ENCODE assay signal across 8 cellular contexts in the genomic region with DNA sequence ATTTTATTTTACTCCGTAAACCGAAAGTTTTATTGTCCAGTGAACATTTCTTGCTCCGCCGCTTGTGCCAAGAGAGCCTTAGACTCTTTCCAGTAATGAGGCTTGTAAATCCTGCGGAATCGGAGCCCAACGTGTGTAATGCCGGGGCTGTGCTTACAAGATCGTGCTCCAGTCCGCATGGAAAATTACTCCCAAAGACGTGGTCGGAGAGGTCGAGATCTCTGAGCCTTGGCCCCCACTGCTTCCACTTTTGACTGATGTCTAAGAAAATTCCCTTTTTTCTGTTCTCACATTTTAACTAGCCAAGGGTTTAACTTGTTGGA. TPM values are rescaled to one million over a fixed set of nuclear protein-coding genes. Genes with fewer than 3 reads are reported as not detected.
DNase-seq lines count a peak whose midpoint lies in the region; ATAC-seq and TF ChIP-seq lines count a peak whose summit lies in the region.

No MANE protein-coding gene starts in this region.

- H3K36me3 ChIP-seq in RWPE2 (ENCODE audit: low read depth): peaks cover 8% of the 10 kb centered on the region; the same call in 1 of the 2 replicates
- H3K36me3 ChIP-seq in parathyroid adenoma (ENCODE audit: control insufficient read depth, insufficient read depth, low read length): no peaks in the 10 kb centered on the region

- H3K27me3 ChIP-seq in RWPE2 (ENCODE audit: insufficient read depth, poor library complexity, severe bottlenecking) (no peaks in the 10 kb centered on the region), parathyroid adenoma (ENCODE audit: control insufficient read depth, insufficient read depth, low read length) (no peaks in the 10 kb centered on the region)

- no peak for ATAC-seq in RWPE2 (ENCODE audit: low read depth)
- no peak for ATAC-seq in HG03520 (IDR thresholded peaks at IDR 0.05; ENCODE audit: unreplicated experiment)

- peak overlapping the region; percentile 70 for H3K4me2 ChIP-seq in parathyroid adenoma (ENCODE audit: low read length)

- H3K27ac ChIP-seq in RWPE2 (ENCODE audit: poor library complexity, severe bottlenecking) (peak overlapping the region; percentile 97), parathyroid adenoma (peak overlapping the region; percentile 92)

- H2AFZ ChIP-seq in parathyroid adenoma: peak overlapping the region; percentile 87

- no peaks in the 10 kb centered on the region for H3K9me3 ChIP-seq in RWPE2 (ENCODE audit: severe bottlenecking)
- no peaks in the 10 kb centered on the region for H3K9me3 ChIP-seq in parathyroid adenoma (ENCODE audit: control insufficient read depth, low read length)

- H3K4me3 ChIP-seq in RWPE2 (ENCODE audit: severe bottlenecking) (peak overlapping the region; percentile 65), fibroblast of the aortic adventitia (ENCODE audit: low read depth, low read length) (peak overlapping the region; percentile 96), parathyroid adenoma (ENCODE audit: low read depth, low read length) (peak overlapping the region; percentile 78)

- no peak overlapping the region for H3K9ac ChIP-seq in parathyroid adenoma

- DNase-seq in DMS153 treated with DMSO at 0.1 percent for 48 hours (lab: John Stamatoyannopoulos, UW; ENCODE audit: unreplicated experiment) (peak; percentile 30), DMS153 (lab: John Stamatoyannopoulos, UW) (no peak), RWPE2 (ENCODE audit: low spot score) (no peak), fibroblast of the aortic adventitia (ENCODE audit: low read depth) (peak; percentile 78), SIG-M5 (lab: John Stamatoyannopoulos, UW) (no peak), SW480 (ENCODE audit: low spot score) (no peak)

- TF ChIP-seq CTCF in RWPE2 (IDR thresholded peaks at IDR 0.05; ENCODE audit: poor library complexity, severe bottlenecking): no peak
- no peak for TF ChIP-seq CTCF in fibroblast of the aortic adventitia (IDR thresholded peaks at IDR 0.05; ENCODE audit: insufficient read depth, low read length)
- no peak for TF ChIP-seq CTCF in parathyroid adenoma (IDR thresholded peaks at IDR 0.05)

- peaks cover 62% of the 10 kb centered on the region for H3K4me1 ChIP-seq in RWPE2 (ENCODE audit: insufficient read depth, poor library complexity, severe bottlenecking)
- peaks cover 10% of the 10 kb centered on the region for H3K4me1 ChIP-seq in parathyroid adenoma

- H3K79me2 ChIP-seq in parathyroid adenoma: peaks cover 4% of the 10 kb centered on the region

RNA-seq across cellular contexts. Expression of gene PLOD2, which starts 0.7 kb away (rescaled TPM):
- total RNA-seq in fibroblast of the aortic adventitia (ENCODE audit: low replicate concordance): 46.1 and 114 TPM in 2 replicates

Comparison
In these comparisons a context has a peak if more than half of its experiments do, and no peak if none do; other contexts are left out.
1. DNase-seq: peak in DMS153 treated with DMSO at 0.1 percent for 48 hours (single experiment) and fibroblast of the aortic adventitia (single experiment); none in DMS153 (single experiment), RWPE2 (single experiment), SIG-M5 (single experiment) and SW480 (single experiment).
2. Peak in every context shown above with its lines, with median percentiles within 50 percentile points of each other: H3K4me3 ChIP-seq.